8 cellular contexts compared by ENCODE assay signal in the genomic region with DNA sequence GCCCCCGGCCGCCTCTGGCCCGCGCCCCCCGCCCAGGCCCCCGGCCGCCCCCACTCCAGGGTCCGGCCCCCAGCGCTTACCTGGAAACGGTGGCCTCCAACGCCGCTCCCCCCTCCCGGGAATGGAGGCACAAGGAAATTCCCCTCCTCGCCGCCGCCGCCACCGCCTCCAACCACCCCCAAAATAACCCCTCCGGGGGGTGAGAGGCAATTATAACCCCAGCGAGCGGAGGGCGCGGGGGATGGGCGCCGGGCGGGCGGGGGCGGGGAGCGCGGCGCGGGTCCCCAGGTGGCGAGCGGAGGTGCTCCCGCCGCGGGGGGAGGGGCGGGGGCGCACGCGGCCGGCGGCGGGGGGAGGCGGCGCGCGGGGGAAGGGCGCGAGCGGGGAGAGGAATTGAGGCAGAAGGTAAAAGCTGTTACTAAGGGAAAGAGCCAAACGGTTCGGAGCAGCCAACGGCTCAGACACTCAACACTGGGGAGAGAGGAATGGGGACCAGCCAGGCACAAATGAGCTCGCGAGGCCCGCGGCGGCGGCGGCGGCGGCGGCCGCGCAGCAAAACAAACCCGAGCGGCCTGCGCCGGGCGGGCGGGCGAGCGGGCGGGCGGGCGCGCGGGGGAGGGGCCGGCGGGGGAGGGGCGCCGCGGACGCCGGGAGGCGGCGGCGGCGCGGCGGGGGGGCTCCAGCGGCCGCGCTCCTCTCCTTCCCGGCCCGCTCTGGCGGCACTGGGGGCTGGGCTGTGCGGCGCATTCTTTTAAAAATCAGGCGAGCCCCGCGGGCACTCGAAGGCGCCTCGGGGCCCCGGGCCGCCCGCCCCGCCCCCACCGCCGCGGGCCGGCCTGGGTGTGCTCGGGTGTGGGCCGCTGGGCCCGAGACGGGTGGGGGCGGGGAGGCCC. TPM values are rescaled to one million over a fixed set of nuclear protein-coding genes. Genes with fewer than 3 reads are reported as not detected.
DNase-seq lines count a peak whose midpoint lies in the region; ATAC-seq and TF ChIP-seq lines count a peak whose summit lies in the region.

A gene (minus strand): TSS at position 442 of the 893 bp plus-strand sequence. CDS start 132,505 bp downstream, outside the sequence.

- CTCF ChIA-PET in AG04450 (lab: Charles Lee), result interaction anchor here (0.5 kb wide), 1 partner anchor 163 kb away, joined by 6 read pairs; no protein-coding TSS in a partner anchor

- TF ChIP-seq POLR2A in spleen (IDR thresholded peaks at IDR 0.05), result peak in 1 of 3 donors; percentile 10

- peak; percentile 53 for ATAC-seq in GM18909 (IDR thresholded peaks at IDR 0.05; ENCODE audit: poor library complexity, unreplicated experiment)
- ATAC-seq in HG03175 (IDR thresholded peaks at IDR 0.05; ENCODE audit: unreplicated experiment), result peak; percentile 53

- peak; percentile 83 for DNase-seq in AG04450 (ENCODE audit: low read depth, low spot score)
- DNase-seq in NCI-H345 (lab: John Stamatoyannopoulos, UW), result peak; percentile 90
- DNase-seq in activated CD4-positive, CD25-positive, alpha-beta regulatory T cell treated with anti-CD3 and anti-CD28 coated beads, Interleukin-2, amount 50 U/mL, for 16 hours (ENCODE audit: low read depth, low spot score), result peak; percentile 72
- peak; percentile 92 for DNase-seq in central memory CD4-positive, alpha-beta T cell
- DNase-seq in inferior parietal cortex (ENCODE audit: extremely low spot score), result peak; percentile 92
- peak; percentile 96 for DNase-seq in spleen

- POLR2A ChIA-PET in AG04450 (lab: Yijun Ruan, JAX), result interaction anchor here (1.8 kb wide), 1 partner anchor 163 kb away, joined by 32 read pairs; no protein-coding TSS in a partner anchor

- H3K27ac ChIP-seq in AG04450 (ENCODE audit: low read depth, low read length), result peak within 1 kb of the TSS; percentile 92
- peak within 1 kb of the TSS; percentile 92 to 100 (median 97) for H3K27ac ChIP-seq in spleen

- H3K4me3 ChIP-seq in AG04450 (ENCODE audit: low read depth, low read length) (peak within 1 kb of the TSS; percentile 92), spleen (peak within 1 kb of the TSS; percentile 51 to 93 (median 80))

- H3K36me3 ChIP-seq in spleen, result no peaks in the 10 kb centered on the region

- WGBS in spleen, 5 donors, result 1 to 2% (median 1%) methylated on average over 28 to 117 of the region's 119 CpGs

- H3K27me3 ChIP-seq in AG04450 (ENCODE audit: control insufficient read depth, insufficient read depth, low read length) (no peaks in the 10 kb centered on the region), spleen (replicated peaks in 1 of 7) (no peaks in the 10 kb centered on the region)

- H3K9me3 ChIP-seq in AG04450 (ENCODE audit: control insufficient read depth, insufficient read depth, low read length), result no peaks in the 10 kb centered on the region; the same call in 1 of the 2 replicates
- no peaks in the 10 kb centered on the region for H3K9me3 ChIP-seq in spleen

- H3K4me1 ChIP-seq in spleen, result peaks cover 30 to 81% (median 60%) of the 10 kb centered on the region in 6 donors

- TF ChIP-seq CTCF in AG04450 (IDR thresholded peaks at IDR 0.05; ENCODE audit: low read depth, low read length), result no peak
- no peak for TF ChIP-seq CTCF in spleen (IDR thresholded peaks at IDR 0.05 in 8 of 11, conservative IDR thresholded peaks at IDR 0.05 in 3 of 11)

- intact Hi-C loops in spleen (cut with DNase I; ENCODE audit: low total_unique reads), result loop anchor here (2.0 to 10.0 kb wide), 2 partner anchors 142 to 164 kb away; no protein-coding TSS in a partner anchor

RNA-seq across cellular contexts. Expression of the gene that starts here (rescaled TPM):
- 199 and 207 TPM in 2 replicates for polyA plus RNA-seq in AG04450 (2011; rRNA removed)
- polyA minus RNA-seq in AG04450 (2011; rRNA and poly(A)+ RNA removed), result 725 and 834 TPM in 2 replicates
- 100 to 1,000 TPM in 5 of 7 donors, 10 to 100 TPM in 2; 78.0 to 168 (median 153) TPM for total RNA-seq in spleen
- 10 to 100 TPM; 32.4 to 43.9 (median 32.8) TPM for polyA plus RNA-seq in spleen

Comparison
In these comparisons a context has a peak if more than half of its experiments do, and no peak if none do; other contexts are left out.
1. Peak in every context shown above with its lines: DNase-seq, ATAC-seq, H3K4me3 ChIP-seq and H3K27ac ChIP-seq.